1 cellular context compared by ENCODE assay signal in genomic region chr6:11731423-11731822, GRCh38.
TF ChIP-seq lines count a peak whose summit lies in the region.

No MANE protein-coding gene starts in this region.

TF ChIP-seq in HepG2, 621 proteins besides CTCF, POLR2A, EP300 and RAD21:
- TF ChIP-seq HNF4A (CRISPR knock-in tag; IDR thresholded peaks at IDR 0.05) (peak; percentile 68), RBM22 (optimal IDR thresholded peaks at IDR 0.05; ENCODE audit: low read length) (no peak), ZNF362 (CRISPR knock-in tag; IDR thresholded peaks at IDR 0.05; ENCODE audit: borderline replicate concordance) (peak; percentile 67; the same call in 1 of the 2 replicates), SALL1 (CRISPR knock-in tag; IDR thresholded peaks at IDR 0.05) (0 out of 2 replicates have a peak, but pooled peaks have one; percentile 13), GATAD2A (CRISPR knock-in tag; IDR thresholded peaks at IDR 0.05) (0 out of 2 replicates have a peak, but pooled peaks have one; percentile 26), BATF2 (CRISPR knock-in tag; IDR thresholded peaks at IDR 0.05) (no peak), CEBPG (CRISPR knock-in tag; IDR thresholded peaks at IDR 0.05) (no peak), AHDC1 (CRISPR knock-in tag; IDR thresholded peaks at IDR 0.05; ENCODE audit: borderline replicate concordance) (peak; percentile 34; the same call in 1 of the 2 replicates), RELA (CRISPR knock-in tag; IDR thresholded peaks at IDR 0.05) (no peak), FOXP1 (IDR thresholded peaks at IDR 0.05) (no peak), FOXP1 (CRISPR knock-in tag; IDR thresholded peaks at IDR 0.05) (peak; percentile 16; the same call in 1 of the 2 replicates), ZMYM4 (CRISPR knock-in tag; IDR thresholded peaks at IDR 0.05) (no peak), ZFP90 (CRISPR knock-in tag; IDR thresholded peaks at IDR 0.05; ENCODE audit: borderline replicate concordance) (no peak), FOXA1 (IDR thresholded peaks at IDR 0.05) (no peak), FOXA1 (CRISPR knock-in tag; IDR thresholded peaks at IDR 0.05) (peak; percentile 38; the same call in 1 of the 2 replicates), IRX3 (CRISPR knock-in tag; IDR thresholded peaks at IDR 0.05; ENCODE audit: borderline replicate concordance, low read depth) (no peak), ZSCAN5A (CRISPR knock-in tag; IDR thresholded peaks at IDR 0.05; ENCODE audit: borderline replicate concordance) (no peak), HNF4G (IDR thresholded peaks at IDR 0.05; ENCODE audit: borderline replicate concordance, low read depth, low read length) (peak; percentile 52), HNF4G (CRISPR knock-in tag; IDR thresholded peaks at IDR 0.05; ENCODE audit: borderline replicate concordance, low read depth) (no peak), STAT6 (CRISPR knock-in tag; IDR thresholded peaks at IDR 0.05; ENCODE audit: borderline replicate concordance) (no peak), SRSF1 (optimal IDR thresholded peaks at IDR 0.05; ENCODE audit: low read depth, low read length) (no peak), NFYB (CRISPR knock-in tag; IDR thresholded peaks at IDR 0.05) (no peak), BHLHE40 (IDR thresholded peaks at IDR 0.05; ENCODE audit: low read length) (peak; percentile 52), KLF13 (CRISPR knock-in tag; IDR thresholded peaks at IDR 0.05) (no peak), FOXA3 (CRISPR knock-in tag; IDR thresholded peaks at IDR 0.05) (peak; percentile 27; the same call in 1 of the 2 replicates), ARID5B (CRISPR knock-in tag; IDR thresholded peaks at IDR 0.05) (peak; percentile 54; the same call in 1 of the 2 replicates), PRDM15 (CRISPR knock-in tag; IDR thresholded peaks at IDR 0.05) (0 out of 2 replicates have a peak, but pooled peaks have one; percentile 46)
